In the genomic region with DNA sequence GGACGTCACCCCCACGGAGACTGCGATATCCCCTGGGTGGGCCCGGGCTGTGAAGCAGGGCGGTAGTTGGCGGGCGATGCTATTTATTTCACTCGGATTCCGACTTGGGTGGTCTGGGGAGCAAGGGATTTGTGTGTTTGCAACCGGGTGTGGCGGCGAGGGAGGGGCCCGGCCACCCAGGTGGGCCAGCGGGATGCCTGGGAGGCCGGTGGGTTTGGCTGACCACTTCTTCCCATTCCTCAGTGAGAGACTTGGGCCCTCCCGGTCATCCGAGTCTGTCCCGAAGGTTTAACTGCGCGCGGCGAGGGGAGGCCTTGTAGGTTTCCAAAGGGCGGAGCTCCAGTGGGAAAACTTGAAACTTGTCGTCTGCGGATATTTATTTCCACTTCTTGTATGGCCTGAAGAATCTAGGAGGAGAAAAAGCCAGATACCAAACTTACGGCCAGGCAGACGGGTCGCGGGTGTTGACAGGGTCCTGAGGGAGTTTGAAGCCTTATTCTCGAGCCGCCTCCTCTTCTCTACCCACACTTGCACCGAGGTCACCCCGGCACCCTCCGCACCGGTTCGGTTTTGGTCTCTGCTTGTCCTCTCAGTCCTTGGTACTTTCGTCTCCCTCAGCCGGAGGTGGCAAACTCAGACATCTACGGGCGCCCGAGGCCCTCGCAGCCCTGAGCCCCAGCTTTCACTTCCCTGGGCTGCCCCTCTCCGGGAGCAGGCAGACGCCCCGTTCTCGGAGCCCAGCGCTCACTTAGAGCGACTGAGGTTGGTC, we compare ENCODE assay signal across 8 cellular contexts.
"Had no signal": no experiment of that assay in that cellular context is flagged by ENCODE, and none has a peak within 500 bp of the region (broad histone marks: within the 10 kb centered on the region; RNA-seq: fewer than 3 reads in every experiment).

No MANE protein-coding gene starts in this region.

- H3K27me3 Mint-ChIP-seq: activated B cell treated with CpG ODN at 0.5 μM for 24 hours had no signal

- DNase-seq: activated B cell treated with CpG ODN at 0.5 μM for 24 hours; activated CD4-positive, alpha-beta T cell treated with anti-CD3 and anti-CD28 coated beads, Interleukin-2, amount 50 U/mL, for 1 hour; activated naive CD4-positive, alpha-beta T cell treated with anti-CD3 and anti-CD28 coated beads, Interleukin-2, amount 10 ng/mL, durations not matched to agents 7 days and 5 days; natural killer cell; right cardiac atrium; stimulated activated naive CD8-positive, alpha-beta T cell treated with anti-CD3 and anti-CD28 coated beads, Interleukin-15, Interleukin-2, amounts not matched to agents 100 U/mL and 50 U/mL, for 24 hours; trophoblast cell had no signal

- H3K9me3 Mint-ChIP-seq: activated B cell treated with CpG ODN at 0.5 μM for 24 hours, natural killer cell had no signal

- H3K4me3 Mint-ChIP-seq: activated B cell treated with CpG ODN at 0.5 μM for 24 hours; activated naive CD4-positive, alpha-beta T cell treated with anti-CD3 and anti-CD28 coated beads, Interleukin-2, amount 10 ng/mL, durations not matched to agents 7 days and 5 days; natural killer cell had no signal

- H3K4me1 Mint-ChIP-seq: activated B cell treated with CpG ODN at 0.5 μM for 24 hours; activated naive CD4-positive, alpha-beta T cell treated with anti-CD3 and anti-CD28 coated beads, Interleukin-2, amount 10 ng/mL, durations not matched to agents 7 days and 5 days had no signal

- H3K27ac Mint-ChIP-seq: activated B cell treated with CpG ODN at 0.5 μM for 24 hours; activated naive CD4-positive, alpha-beta T cell treated with anti-CD3 and anti-CD28 coated beads, Interleukin-2, amount 10 ng/mL, durations not matched to agents 7 days and 5 days; activated T-helper 2 cell treated with anti-CD3 and anti-CD28 coated beads, Interferon-gamma antibody, Interleukin-2, Interleukin-4, amounts not matched to agents 10 μg/mL and 5 μg/mL and 100 μg/mL, durations not matched to agents 14 hours and 24 hours and 36 hours had no signal

- H3K36me3 Mint-ChIP-seq: natural killer cell had no signal
